1 cellular context compared by ENCODE assay signal in genomic region chr19:11813801-11814706, GRCh38.
TF ChIP-seq lines count a peak whose summit lies in the region.

Gene ZNF440, plus strand, starts transcription at chr19:11814273. Its CDS starts 175 bp downstream, at chr19:11814448.

TF ChIP-seq in GM12878, 131 proteins besides CTCF, POLR2A, EP300 and RAD21 (continued from another document and continues in another):
- TF ChIP-seq CUX1 (IDR thresholded peaks at IDR 0.05; ENCODE audit: insufficient replicate concordance, low read depth, low read length) (no peak), KDM1A (IDR thresholded peaks at IDR 0.05; ENCODE audit: borderline replicate concordance) (no peak), SRF (IDR thresholded peaks at IDR 0.05; ENCODE audit: low read depth in 2 of 2, low read length in 2 of 2) (no peak), IRF5 (IDR thresholded peaks at IDR 0.05; ENCODE audit: borderline replicate concordance) (no peak), CREM (IDR thresholded peaks at IDR 0.05; ENCODE audit: low read depth) (no peak; the same call in 1 of the 2 replicates), CBFB (IDR thresholded peaks at IDR 0.05; ENCODE audit: low read depth) (peak; percentile 46; the same call in 1 of the 2 replicates), SMAD1 (IDR thresholded peaks at IDR 0.05; ENCODE audit: low read depth, partially characterized antibody) (no peak), RB1 (IDR thresholded peaks at IDR 0.05; ENCODE audit: borderline replicate concordance) (no peak), ZNF592 (IDR thresholded peaks at IDR 0.05) (no peak), E2F8 (IDR thresholded peaks at IDR 0.05; ENCODE audit: low read depth, partially characterized antibody) (no peak), ASH2L (IDR thresholded peaks at IDR 0.05; ENCODE audit: borderline replicate concordance, low read depth) (no peak), CREB1 (IDR thresholded peaks at IDR 0.05; ENCODE audit: low read depth) (0 out of 2 replicates have a peak, but pooled peaks have one; percentile 26), NFIC (IDR thresholded peaks at IDR 0.05; ENCODE audit: low read depth, low read length) (no peak), JUND (IDR thresholded peaks at IDR 0.05; ENCODE audit: low read depth, low read length) (no peak), RAD51 (IDR thresholded peaks at IDR 0.05) (no peak), WRNIP1 (IDR thresholded peaks at IDR 0.05; ENCODE audit: borderline replicate concordance, low read depth, low read length) (no peak), CBX5 (IDR thresholded peaks at IDR 0.05; ENCODE audit: low read depth) (no peak), MXI1 (IDR thresholded peaks at IDR 0.05; ENCODE audit: low read depth, low read length) (no peak), BHLHE40 (IDR thresholded peaks at IDR 0.05; ENCODE audit: borderline replicate concordance in 1 of 2, low read depth in 2 of 2, low read length in 1 of 2) (peak in 1 of 2 experiments; percentile 78; a peak in 2 of 4 replicates), SMAD5 (IDR thresholded peaks at IDR 0.05; ENCODE audit: low read depth) (peak; percentile 40; the same call in 1 of the 2 replicates), HDAC6 (IDR thresholded peaks at IDR 0.05; ENCODE audit: unreplicated experiment) (no peak), FOS (IDR thresholded peaks at IDR 0.05; ENCODE audit: borderline replicate concordance, extremely low read depth, insufficient read length) (no peak), GATAD2B (conservative IDR thresholded peaks at IDR 0.05; ENCODE audit: low read depth) (0 out of 2 replicates have a peak, but pooled peaks have one; percentile 36), CHD1 (IDR thresholded peaks at IDR 0.05; ENCODE audit: low read depth, low read length) (no peak), ZNF384 (IDR thresholded peaks at IDR 0.05; ENCODE audit: borderline replicate concordance, low read depth, low read length) (no peak), SP1 (IDR thresholded peaks at IDR 0.05; ENCODE audit: low read depth, low read length) (peak; percentile 90), GABPA (IDR thresholded peaks at IDR 0.05; ENCODE audit: low read depth) (no peak), RUNX3 (IDR thresholded peaks at IDR 0.05; ENCODE audit: low read length) (no peak; the same call in 1 of the 2 replicates), SUZ12 (IDR thresholded peaks at IDR 0.05; ENCODE audit: unreplicated experiment) (no peak), MYB (IDR thresholded peaks at IDR 0.05; ENCODE audit: borderline replicate concordance, low read depth, low read length) (peak; percentile 53; the same call in 1 of the 2 replicates), SPI1 (IDR thresholded peaks at IDR 0.05; ENCODE audit: borderline replicate concordance, insufficient read depth, low read depth, low read length) (no peak), ZNF24 (IDR thresholded peaks at IDR 0.05) (no peak), E4F1 (IDR thresholded peaks at IDR 0.05; ENCODE audit: borderline replicate concordance, partially characterized antibody) (no peak), PML (IDR thresholded peaks at IDR 0.05; ENCODE audit: low read length) (peak; percentile 7; the same call in 1 of the 2 replicates), ESRRA (IDR thresholded peaks at IDR 0.05; ENCODE audit: low read length) (no peak), MEF2B (IDR thresholded peaks at IDR 0.05; ENCODE audit: partially characterized antibody, poor library complexity, severe bottlenecking) (no peak)
- TF ChIP-seq, protein P1, sequence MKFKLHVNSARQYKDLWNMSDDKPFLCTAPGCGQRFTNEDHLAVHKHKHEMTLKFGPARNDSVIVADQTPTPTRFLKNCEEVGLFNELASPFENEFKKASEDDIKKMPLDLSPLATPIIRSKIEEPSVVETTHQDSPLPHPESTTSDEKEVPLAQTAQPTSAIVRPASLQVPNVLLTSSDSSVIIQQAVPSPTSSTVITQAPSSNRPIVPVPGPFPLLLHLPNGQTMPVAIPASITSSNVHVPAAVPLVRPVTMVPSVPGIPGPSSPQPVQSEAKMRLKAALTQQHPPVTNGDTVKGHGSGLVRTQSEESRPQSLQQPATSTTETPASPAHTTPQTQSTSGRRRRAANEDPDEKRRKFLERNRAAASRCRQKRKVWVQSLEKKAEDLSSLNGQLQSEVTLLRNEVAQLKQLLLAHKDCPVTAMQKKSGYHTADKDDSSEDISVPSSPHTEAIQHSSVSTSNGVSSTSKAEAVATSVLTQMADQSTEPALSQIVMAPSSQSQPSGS (IDR thresholded peaks at IDR 0.05; ENCODE audit: low read length): no peak
- TF ChIP-seq, protein P2, sequence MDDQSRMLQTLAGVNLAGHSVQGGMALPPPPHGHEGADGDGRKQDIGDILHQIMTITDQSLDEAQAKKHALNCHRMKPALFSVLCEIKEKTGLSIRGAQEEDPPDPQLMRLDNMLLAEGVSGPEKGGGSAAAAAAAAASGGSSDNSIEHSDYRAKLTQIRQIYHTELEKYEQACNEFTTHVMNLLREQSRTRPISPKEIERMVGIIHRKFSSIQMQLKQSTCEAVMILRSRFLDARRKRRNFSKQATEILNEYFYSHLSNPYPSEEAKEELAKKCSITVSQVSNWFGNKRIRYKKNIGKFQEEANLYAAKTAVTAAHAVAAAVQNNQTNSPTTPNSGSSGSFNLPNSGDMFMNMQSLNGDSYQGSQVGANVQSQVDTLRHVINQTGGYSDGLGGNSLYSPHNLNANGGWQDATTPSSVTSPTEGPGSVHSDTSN (IDR thresholded peaks at IDR 0.05; ENCODE audit: insufficient replicate concordance, low read depth, low read length): peak; percentile 97
- TF ChIP-seq, protein P3, sequence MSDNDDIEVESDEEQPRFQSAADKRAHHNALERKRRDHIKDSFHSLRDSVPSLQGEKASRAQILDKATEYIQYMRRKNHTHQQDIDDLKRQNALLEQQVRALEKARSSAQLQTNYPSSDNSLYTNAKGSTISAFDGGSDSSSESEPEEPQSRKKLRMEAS (IDR thresholded peaks at IDR 0.05; ENCODE audit: low read depth, low read length): no peak
- TF ChIP-seq, protein P4, sequence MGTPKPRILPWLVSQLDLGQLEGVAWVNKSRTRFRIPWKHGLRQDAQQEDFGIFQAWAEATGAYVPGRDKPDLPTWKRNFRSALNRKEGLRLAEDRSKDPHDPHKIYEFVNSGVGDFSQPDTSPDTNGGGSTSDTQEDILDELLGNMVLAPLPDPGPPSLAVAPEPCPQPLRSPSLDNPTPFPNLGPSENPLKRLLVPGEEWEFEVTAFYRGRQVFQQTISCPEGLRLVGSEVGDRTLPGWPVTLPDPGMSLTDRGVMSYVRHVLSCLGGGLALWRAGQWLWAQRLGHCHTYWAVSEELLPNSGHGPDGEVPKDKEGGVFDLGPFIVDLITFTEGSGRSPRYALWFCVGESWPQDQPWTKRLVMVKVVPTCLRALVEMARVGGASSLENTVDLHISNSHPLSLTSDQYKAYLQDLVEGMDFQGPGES (IDR thresholded peaks at IDR 0.05): peak; percentile 58; the same call in 1 of the 2 replicates
